33 cellular contexts compared by ENCODE assay signal in the genomic region with DNA sequence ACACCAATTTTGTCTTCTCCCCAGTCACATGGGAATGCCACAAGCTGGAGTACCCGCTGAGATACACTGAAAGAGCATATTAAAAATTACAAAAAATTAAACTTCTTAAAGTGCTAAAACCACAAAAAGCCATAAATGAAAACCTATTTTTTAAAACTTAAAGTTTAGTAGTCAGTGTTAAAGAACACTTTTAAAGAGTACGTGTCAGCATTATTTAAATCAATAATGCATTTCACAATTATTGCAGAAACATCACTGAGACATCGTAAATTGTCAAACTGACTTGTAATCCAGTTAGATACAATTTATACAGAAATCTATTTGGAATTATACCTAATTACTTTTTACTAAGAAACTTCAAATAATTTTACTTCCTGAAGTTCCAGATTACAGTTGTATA.
"Had no signal": no experiment of that assay in that cellular context is flagged by ENCODE, and none has a peak within 500 bp of the region (broad histone marks: within the 10 kb centered on the region; RNA-seq: fewer than 3 reads in every experiment).

No MANE protein-coding gene starts in this region.

- DNase-seq: activated B cell treated with CpG ODN at 0.5 μM for 24 hours; activated CD4-positive, alpha-beta T cell treated with anti-CD3 and anti-CD28 coated beads for 48 hours; activated CD4-positive, alpha-beta T cell treated with anti-CD3 and anti-CD28 coated beads, Interleukin-2, amount 50 U/mL, for 1 hour; activated CD4-positive, alpha-beta T cell treated with anti-CD3 and anti-CD28 coated beads, Interleukin-2, amount 50 U/mL, for 48 hours; activated CD8-positive, alpha-beta memory T cell treated with anti-CD3 and anti-CD28 coated beads for 24 hours; activated CD8-positive, alpha-beta T cell treated with anti-CD3 and anti-CD28 coated beads for 36 hours; activated effector memory CD4-positive, alpha-beta T cell treated with Interleukin-2 at 50 U/mL for 16 hours; activated gamma-delta T cell treated with Interleukin-2 at 50 U/mL for 16 hours; activated naive CD4-positive, alpha-beta T cell treated with anti-CD3 and anti-CD28 coated beads, Interleukin-2, amount 50 U/mL, for 16 hours; activated naive CD4-positive, alpha-beta T cell treated with Interleukin-2 at 50 U/mL for 16 hours; activated T-cell treated with anti-CD3 and anti-CD28 coated beads, Interleukin-2, amount 50 U/mL, for 4 hours; amniotic stem cell; anterior cingulate cortex; brain microvascular endothelial cell; dorsolateral prefrontal cortex; effector CD4-positive, alpha-beta T cell; effector memory CD8-positive, alpha-beta T cell; erythroblast; foreskin keratinocyte; gastrocnemius medialis; glutamatergic neuron; heart left ventricle; T1000; WERI-Rb-1 had no signal

- ATAC-seq: activated CD4-positive, CD25-positive, alpha-beta regulatory T cell treated with anti-CD3 and anti-CD28 coated beads, Interleukin-2, amount 50 U/mL, for 24 hours; activated CD8-positive, alpha-beta T cell treated with anti-CD3 and anti-CD28 coated beads for 36 hours; activated T-cell treated with anti-CD3 and anti-CD28 coated beads, Interleukin-2, amount 50 U/mL, for 4 hours; activated T-helper 17 cell treated with anti-CD3 and anti-CD28 coated beads, Interleukin-2, amount 50 U/mL, for 72 hours; effector memory CD8-positive, alpha-beta T cell; foreskin keratinocyte; gastrocnemius medialis; heart left ventricle had no signal

- H3K4me1 ChIP-seq: esophagus muscularis mucosa, gastrocnemius medialis, heart left ventricle had no signal

- H3K27me3 ChIP-seq: brain microvascular endothelial cell, dorsolateral prefrontal cortex, esophagus muscularis mucosa, foreskin keratinocyte, gastrocnemius medialis, heart left ventricle had no signal

- H3K4me3 Mint-ChIP-seq: activated B cell treated with CpG ODN at 0.5 μM for 24 hours; activated CD8-positive, alpha-beta T cell treated with anti-CD3 and anti-CD28 coated beads for 36 hours; activated naive CD8-positive, alpha-beta T cell; activated T-cell treated with anti-CD3 and anti-CD28 coated beads, Interleukin-2, amount 50 U/mL, for 4 hours; activated T-helper 17 cell treated with anti-CD3 and anti-CD28 coated beads, Interleukin-2, amount 50 U/mL, for 72 hours; central memory CD8-positive, alpha-beta T cell; dendritic cell treated with granulocyte-macrophage colony-stimulating factor and Interleukin-4, amounts not matched to agents 40 ng/mL and 50 ng/mL, for 4 days; effector memory CD8-positive, alpha-beta T cell; T-helper 1 cell treated with Interleukin-12 subunit alpha and Interleukin-12 subunit beta and Interleukin-4 antibody, amounts not matched to agents 30 μg/mL and 1 μg/mL, for 36 hours; T-helper 2 cell treated with Interferon-gamma antibody and Interleukin-4, amounts not matched to agents 5 μg/mL and 100 μg/mL, for 36 hours had no signal

- H3K27ac Mint-ChIP-seq: activated B cell treated with CpG ODN at 0.5 μM for 24 hours; activated CD8-positive, alpha-beta T cell treated with anti-CD3 and anti-CD28 coated beads for 36 hours; activated naive CD8-positive, alpha-beta T cell; activated T-helper 17 cell treated with anti-CD3 and anti-CD28 coated beads, Interleukin-2, amount 50 U/mL, for 72 hours; dendritic cell treated with granulocyte-macrophage colony-stimulating factor and Interleukin-4, amounts not matched to agents 40 ng/mL and 50 ng/mL, for 4 days; effector memory CD8-positive, alpha-beta T cell; T-helper 1 cell treated with Interleukin-12 subunit alpha and Interleukin-12 subunit beta and Interleukin-4 antibody, amounts not matched to agents 30 μg/mL and 1 μg/mL, for 36 hours; T-helper 2 cell treated with Interferon-gamma antibody and Interleukin-4, amounts not matched to agents 5 μg/mL and 100 μg/mL, for 36 hours had no signal

- H3K27me3 Mint-ChIP-seq: activated B cell treated with CpG ODN at 0.5 μM for 24 hours; activated CD8-positive, alpha-beta T cell treated with anti-CD3 and anti-CD28 coated beads for 36 hours; activated naive CD8-positive, alpha-beta T cell; activated T-helper 17 cell treated with anti-CD3 and anti-CD28 coated beads, Interleukin-2, amount 50 U/mL, for 72 hours; central memory CD8-positive, alpha-beta T cell had no signal

- H3K9me3 Mint-ChIP-seq: activated T-helper 17 cell treated with anti-CD3 and anti-CD28 coated beads, Interleukin-2, amount 50 U/mL, for 72 hours had no signal

- H3K4me3 ChIP-seq: coronary artery, dorsolateral prefrontal cortex, esophagus muscularis mucosa, gastrocnemius medialis, heart left ventricle had no signal

- H3K9me3 ChIP-seq: esophagus muscularis mucosa, gastrocnemius medialis had no signal

- H3K4me1 Mint-ChIP-seq: activated B cell treated with CpG ODN at 0.5 μM for 24 hours; activated T-helper 17 cell treated with anti-CD3 and anti-CD28 coated beads, Interleukin-2, amount 50 U/mL, for 72 hours; central memory CD8-positive, alpha-beta T cell had no signal

- H3K27ac ChIP-seq: brain microvascular endothelial cell, coronary artery, dorsolateral prefrontal cortex, esophagus muscularis mucosa, foreskin keratinocyte, gastrocnemius medialis, heart left ventricle, WERI-Rb-1 had no signal
